Comparison of ENCODE assay signal across 13 cellular contexts in genomic region chr20:49573900-49574416, GRCh38. TPM values are rescaled to one million over a fixed set of nuclear protein-coding genes. Genes with fewer than 3 reads are reported as not detected.
DNase-seq lines count a peak whose midpoint lies in the region; ATAC-seq, FAIRE-seq and TF ChIP-seq lines count a peak whose summit lies in the region.
"Had no signal": no experiment of that assay in that cellular context is flagged by ENCODE, and none has a peak within 500 bp of the region (broad histone marks: within the 10 kb centered on the region; RNA-seq: fewer than 3 reads in every experiment).

No MANE protein-coding gene starts in this region.

- no peak for TF ChIP-seq POLR2A in GM12891 (IDR thresholded peaks at IDR 0.05; ENCODE audit: low read depth, low read length)

- H3K36me3 Mint-ChIP-seq in activated T-cell treated with anti-CD3 and anti-CD28 coated beads, Interleukin-2, amount 50 U/mL, for 24 hours (ENCODE audit: low read depth), result no peaks in the 10 kb centered on the region

- H3K9me3 ChIP-seq in adipocyte (ENCODE audit: control insufficient read depth, low read length), result peaks cover 4% of the 10 kb centered on the region

- H3K4me3 ChIP-seq in adipocyte (ENCODE audit: low read length), result no peak overlapping the region
- H3K4me3 ChIP-seq: skin epidermis had no signal

- H3K27me3 ChIP-seq in adipocyte (replicated peaks; ENCODE audit: control insufficient read depth, insufficient read depth, low read length), result no peaks in the 10 kb centered on the region

- no peak overlapping the region for H3K27ac Mint-ChIP-seq in activated T-cell treated with anti-CD3 and anti-CD28 coated beads, Interleukin-2, amount 50 U/mL, for 24 hours
- H3K27ac Mint-ChIP-seq: activated naive CD8-positive, alpha-beta T cell treated with anti-CD3 and anti-CD28 coated beads, Interleukin-2, amount 50 U/mL, for 24 hours had no signal

- ATAC-seq in GM19035 (IDR thresholded peaks at IDR 0.05; ENCODE audit: unreplicated experiment) (no peak), GM18861 (IDR thresholded peaks at IDR 0.05; ENCODE audit: unreplicated experiment) (no peak)
- ATAC-seq: activated naive CD8-positive, alpha-beta T cell treated with anti-CD3 and anti-CD28 coated beads, Interleukin-2, amount 50 U/mL, for 24 hours; naive thymus-derived CD4-positive, alpha-beta T cell had no signal

- H3K36me3 ChIP-seq in adipocyte (ENCODE audit: control insufficient read depth, insufficient read depth, low read length, severe bottlenecking), result no peaks in the 10 kb centered on the region

- peak overlapping the region; percentile 57 for H3K9ac ChIP-seq in adipocyte (ENCODE audit: low read length)

- H3K4me3 Mint-ChIP-seq in activated T-cell treated with anti-CD3 and anti-CD28 coated beads, Interleukin-2, amount 50 U/mL, for 24 hours, result no peak overlapping the region
- H3K4me3 Mint-ChIP-seq: activated naive CD8-positive, alpha-beta T cell treated with anti-CD3 and anti-CD28 coated beads, Interleukin-2, amount 50 U/mL, for 24 hours; naive thymus-derived CD4-positive, alpha-beta T cell had no signal

- H3K9me3 Mint-ChIP-seq in activated T-cell treated with anti-CD3 and anti-CD28 coated beads, Interleukin-2, amount 50 U/mL, for 24 hours, result peaks cover 6% of the 10 kb centered on the region

- peak; percentile 25 to 29 for DNase-seq in activated T-cell treated with anti-CD3 and anti-CD28 coated beads, Interleukin-2, amount 50 U/mL, for 48 hours
- DNase-seq in activated T-cell treated with anti-CD3 and anti-CD28 coated beads, Interleukin-2, amount 50 U/mL, for 24 hours, result no peak
- DNase-seq in adipocyte (ENCODE audit: low read depth) (no peak), iris pigment epithelial cell (ENCODE audit: low read depth) (peak; percentile 79), ureter (ENCODE audit: low spot score) (peak; percentile 45), GM12891 (ENCODE audit: insufficient read length, low spot score) (no peak)
- DNase-seq: DMS79 treated with DMSO at 0.1 percent for 48 hours; naive thymus-derived CD4-positive, alpha-beta T cell; NCI-H2107 had no signal

- FAIRE-seq in GM12891 (lab: Jason Lieb, UNC), result no peak

- H3K4me1 Mint-ChIP-seq in activated T-cell treated with anti-CD3 and anti-CD28 coated beads, Interleukin-2, amount 50 U/mL, for 24 hours (ENCODE audit: low read depth), result peaks cover 25% of the 10 kb centered on the region

- peaks cover 46% of the 10 kb centered on the region for H3K4me1 ChIP-seq in adipocyte (ENCODE audit: control insufficient read depth, insufficient read depth, low read length)

- H3K27me3 Mint-ChIP-seq in activated T-cell treated with anti-CD3 and anti-CD28 coated beads, Interleukin-2, amount 50 U/mL, for 24 hours, result peaks cover 38% of the 10 kb centered on the region

TF ChIP-seq in GM12891, 5 proteins besides CTCF, POLR2A, EP300 and RAD21:
- no peak for TF ChIP-seq POLR2AphosphoS5 (IDR thresholded peaks at IDR 0.05; ENCODE audit: low read depth, low read length)
- TF ChIP-seq SPI1 (IDR thresholded peaks at IDR 0.05; ENCODE audit: low read depth, low read length), result no peak
- TF ChIP-seq POU2F2 (IDR thresholded peaks at IDR 0.05; ENCODE audit: low read depth, low read length), result no peak
- TF ChIP-seq TAF1 (IDR thresholded peaks at IDR 0.05; ENCODE audit: low read depth, low read length), result no peak
- no peak for TF ChIP-seq PAX5 (IDR thresholded peaks at IDR 0.05; ENCODE audit: insufficient read depth, low read length, severe bottlenecking)

RNA-seq across cellular contexts. Expression of gene PTGIS, which starts 6.0 kb away (rescaled TPM):
- total RNA-seq in ureter, result 57.8 TPM
- polyA plus RNA-seq in GM12891 (2012; ENCODE audit: low read depth, missing spikeins), result not detected
- polyA plus RNA-seq: naive thymus-derived CD4-positive, alpha-beta T cell had no signal

Comparison
In these comparisons a context has a peak if more than half of its experiments do, and no peak if none do; other contexts are left out.
1. DNase-seq: peak in activated T-cell treated with anti-CD3 and anti-CD28 coated beads, Interleukin-2, amount 50 U/mL, for 48 hours (2 of 2), iris pigment epithelial cell (single experiment) and ureter (single experiment); none in activated T-cell treated with anti-CD3 and anti-CD28 coated beads, Interleukin-2, amount 50 U/mL, for 24 hours (single experiment), adipocyte (single experiment) and GM12891 (single experiment).